37 cellular contexts compared by ENCODE assay signal in the genomic region with DNA sequence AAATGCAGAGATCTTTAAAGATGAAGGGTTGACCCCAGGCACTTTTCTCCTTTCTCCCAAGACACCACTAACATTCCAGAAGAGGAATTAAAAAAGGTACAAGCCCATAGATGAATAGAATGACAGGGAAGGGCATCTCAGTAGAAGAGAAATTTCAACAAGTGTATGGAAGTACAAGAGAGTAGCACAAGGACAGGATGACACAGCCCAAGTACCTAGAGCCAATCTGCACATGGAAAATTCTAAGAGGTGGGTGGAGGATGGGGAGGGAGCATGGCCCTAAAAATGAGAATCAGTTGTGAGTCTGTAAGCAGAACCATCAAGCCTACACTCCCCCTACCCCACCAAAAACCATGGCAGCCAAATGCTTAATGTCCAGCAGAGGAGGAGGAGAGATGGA. TPM values are rescaled to one million over a fixed set of nuclear protein-coding genes. Genes with fewer than 3 reads are reported as not detected.
"Had no signal": no experiment of that assay in that cellular context is flagged by ENCODE, and none has a peak within 500 bp of the region (broad histone marks: within the 10 kb centered on the region; RNA-seq: fewer than 3 reads in every experiment).

No MANE protein-coding gene starts in this region.

- H3K27me3 ChIP-seq: adrenal gland, ascending aorta, body of pancreas, brain microvascular endothelial cell, breast epithelium, cardiac muscle cell had no signal

- H3K27ac ChIP-seq: ascending aorta, body of pancreas, brain microvascular endothelial cell, breast epithelium, cardiac muscle cell had no signal

- H3K9me3 ChIP-seq: adrenal gland, ascending aorta, body of pancreas, breast epithelium had no signal

- DNase-seq: activated CD8-positive, alpha-beta memory T cell treated with anti-CD3 and anti-CD28 coated beads, Interleukin-2, amount 50 U/mL, for 48 hours; activated effector memory CD4-positive, alpha-beta T cell treated with anti-CD3 and anti-CD28 coated beads, Interleukin-2, amount 50 U/mL, for 16 hours; activated effector memory CD4-positive, alpha-beta T cell treated with Interleukin-2 at 50 U/mL for 16 hours; activated gamma-delta T cell; activated gamma-delta T cell treated with Interleukin-2 at 50 U/mL for 16 hours; activated naive CD4-positive, alpha-beta T cell; activated naive CD4-positive, alpha-beta T cell treated with anti-CD3 and anti-CD28 coated beads for 36 hours; activated naive CD4-positive, alpha-beta T cell treated with anti-CD3 and anti-CD28 coated beads, Interleukin-2, amount 10 ng/mL, durations not matched to agents 7 days and 5 days; activated naive CD4-positive, alpha-beta T cell treated with anti-CD3 and anti-CD28 coated beads, Interleukin-2, amount 50 U/mL, for 16 hours; activated naive CD4-positive, alpha-beta T cell treated with Interleukin-2 at 50 U/mL for 16 hours; activated naive CD8-positive, alpha-beta T cell treated with anti-CD3 and anti-CD28 coated beads for 36 hours; activated naive CD8-positive, alpha-beta T cell treated with anti-CD3 and anti-CD28 coated beads, Interleukin-2, amount 10 ng/mL, durations not matched to agents 7 days and 5 days; activated naive CD8-positive, alpha-beta T cell treated with anti-CD3 and anti-CD28 coated beads, Interleukin-2, amount 50 U/mL, for 24 hours; activated T-cell treated with anti-CD3 and anti-CD28 coated beads for 4 hours; activated T-cell treated with anti-CD3 and anti-CD28 coated beads, Interleukin-2, amount 50 U/mL, for 1 hour; activated T-cell treated with anti-CD3 and anti-CD28 coated beads, Interleukin-2, amount 50 U/mL, for 24 hours; activated T-cell treated with anti-CD3 and anti-CD28 coated beads, Interleukin-2, amount 50 U/mL, for 4 hours; activated T-cell treated with anti-CD3 and anti-CD28 coated beads, Interleukin-2, amount 50 U/mL, for 48 hours; activated T-cell treated with anti-CD3 and anti-CD28 coated beads, Interleukin-2, amount 50 U/mL, for 72 hours; amniotic stem cell; amygdala; anterior cingulate cortex; aorta; body of pancreas; brain microvascular endothelial cell; caudate nucleus; central memory CD4-positive, alpha-beta T cell had no signal

- H3K36me3 ChIP-seq: adrenal gland, ascending aorta, brain microvascular endothelial cell, breast epithelium, cardiac muscle cell had no signal

- H3K4me3 ChIP-seq: adrenal gland, ascending aorta, body of pancreas, breast epithelium, cardiac muscle cell had no signal

- ATAC-seq: activated naive CD4-positive, alpha-beta T cell treated with anti-CD3 and anti-CD28 coated beads, Interleukin-2, amount 50 U/mL, for 72 hours; activated naive CD8-positive, alpha-beta T cell treated with anti-CD3 and anti-CD28 coated beads, Interleukin-2, amount 50 U/mL, for 24 hours; activated T-cell treated with anti-CD3 and anti-CD28 coated beads, Interleukin-2, amount 50 U/mL, for 4 hours; activated T-cell treated with anti-CD3 and anti-CD28 coated beads, Interleukin-2, amount 50 U/mL, for 72 hours; activated T-helper 17 cell treated with anti-CD3 and anti-CD28 coated beads, Interleukin-2, amount 50 U/mL, for 72 hours; body of pancreas had no signal

- H3K4me1 ChIP-seq: ascending aorta, body of pancreas, breast epithelium had no signal

RNA-seq across cellular contexts. Expression of gene LOXHD1, which starts 39.7 kb away (rescaled TPM):
- total RNA-seq: activated T-cell treated with anti-CD3 and anti-CD28 coated beads, Interleukin-2, amount 50 U/mL, for 4 hours; activated T-helper 1 cell treated with anti-CD3 and anti-CD28 coated beads, Interleukin-12 subunit alpha, Interleukin-12 subunit beta, Interleukin-2, Interleukin-4 antibody, amounts not matched to agents 30 ng/mL and 10 ng/mL and 1 ng/mL, durations not matched to agents 14 hours and 24 hours and 36 hours; activated T-helper 17 cell treated with anti-CD3 and anti-CD28 coated beads, Interleukin-2, amount 50 U/mL, for 72 hours; activated T-helper 2 cell treated with anti-CD3 and anti-CD28 coated beads, Interferon-gamma antibody, Interleukin-2, Interleukin-4, amounts not matched to agents 10 μg/mL and 5 μg/mL and 100 μg/mL, durations not matched to agents 14 hours and 24 hours and 36 hours; ascending aorta; astrocyte; bronchial epithelial cell had no signal
- polyA plus RNA-seq: aorta, cardiac muscle cell had no signal
